Comparison of ENCODE assay signal across 8 cellular contexts in the genomic region with DNA sequence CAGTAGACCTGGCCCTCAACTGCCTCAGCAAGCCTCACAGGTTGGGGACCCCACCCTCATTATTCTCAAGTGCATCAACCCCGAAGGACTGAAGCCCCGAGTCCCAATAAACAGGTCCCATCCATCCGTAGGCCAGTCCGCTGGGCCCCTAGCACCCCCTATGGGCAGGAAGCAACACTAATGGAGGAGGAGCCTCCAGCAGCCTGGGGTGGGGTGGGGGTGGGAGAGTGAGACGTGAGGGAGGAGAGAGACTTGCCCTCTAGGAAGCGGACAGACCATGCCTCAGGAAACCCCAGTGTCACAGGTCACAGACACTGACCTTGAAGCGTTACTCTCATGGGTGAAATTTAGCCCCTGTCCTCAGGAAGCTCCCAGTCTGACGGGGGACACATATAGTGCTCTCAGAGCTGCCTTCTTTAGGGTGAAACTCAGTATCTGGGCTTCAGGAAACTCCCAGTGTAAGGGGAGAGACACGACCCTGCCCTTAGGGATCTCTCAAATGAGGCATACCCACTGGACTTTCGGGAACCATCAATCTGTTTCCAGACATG.
A peak's percentile ranks its signal among the peaks of the same experiment; 100 is the strongest.
DNase-seq lines count a peak whose midpoint lies in the region; ATAC-seq and TF ChIP-seq lines count a peak whose summit lies in the region.

No MANE protein-coding gene starts in this region.

- H3K4me1 Mint-ChIP-seq in memory B cell = peaks cover 11% of the 10 kb centered on the region

- H3K4me2 ChIP-seq in MM.1S (ENCODE audit: low read depth, low read length) = no peak overlapping the region

- no peaks in the 10 kb centered on the region for H3K4me1 ChIP-seq in MM.1S (ENCODE audit: low read length)

- H3K79me2 ChIP-seq in MM.1S (ENCODE audit: low read length) = no peaks in the 10 kb centered on the region

- TF ChIP-seq CTCF in MM.1S (IDR thresholded peaks at IDR 0.05; ENCODE audit: low read length) = peak; percentile 20; the same call in 1 of the 2 replicates

- ATAC-seq in memory B cell (ENCODE audit: low read depth) (no peak), GM19452 (IDR thresholded peaks at IDR 0.05; ENCODE audit: unreplicated experiment) (no peak)

- H3K9me3 ChIP-seq in MM.1S (replicated peaks; ENCODE audit: insufficient read depth, low read length) = no peaks in the 10 kb centered on the region

- peaks cover 17% of the 10 kb centered on the region for H3K27me3 Mint-ChIP-seq in memory B cell

- H3K9ac ChIP-seq in MM.1S (ENCODE audit: low read length) = no peak overlapping the region

- no peaks in the 10 kb centered on the region for H3K9me2 ChIP-seq in MM.1S (replicated peaks; ENCODE audit: insufficient read depth, low read length)

- H3K27me3 ChIP-seq in MM.1S (replicated peaks; ENCODE audit: insufficient read depth, low read length) = 0 out of 2 replicates have a peak, but pooled peaks cover 3% of the 10 kb centered on the region

- peak overlapping the region; percentile 50 for H3K27ac Mint-ChIP-seq in memory B cell

- no peaks in the 10 kb centered on the region for H3K9me3 Mint-ChIP-seq in memory B cell

- H3F3A ChIP-seq in MM.1S (ENCODE audit: insufficient read depth, low read length) = no peaks in the 10 kb centered on the region

- H3K4me3 Mint-ChIP-seq in memory B cell = peak overlapping the region; percentile 55

- H2AFZ ChIP-seq in MM.1S (ENCODE audit: low read length) = no peak overlapping the region

- no peaks in the 10 kb centered on the region for H3K36me3 ChIP-seq in MM.1S (replicated peaks; ENCODE audit: insufficient read depth, low read length)

- H3K4me3 ChIP-seq in MM.1S (ENCODE audit: low read length) = no peak overlapping the region

- H4K20me1 ChIP-seq in MM.1S (ENCODE audit: insufficient read depth, low read length) = no peaks in the 10 kb centered on the region

- peak; percentile 38 for DNase-seq in stimulated activated CD4-positive, alpha-beta T cell treated with anti-CD3 and anti-CD28 coated beads, Interleukin-1b, Interleukin-23, amount 100 ng/mL, for 48 hours
- DNase-seq in stimulated activated CD4-positive, alpha-beta T cell treated with anti-CD3 and anti-CD28 coated beads, Interleukin-12 subunit alpha, Interleukin-12 subunit beta, amount 100 ng/mL, for 4 hours = no peak
- DNase-seq in MM.1S (no peak), astrocyte of the hippocampus (ENCODE audit: low read depth, low spot score) (peak; percentile 43), memory B cell (ENCODE audit: low spot score in 2 of 2) (no peak), hypothalamus (lab: John Stamatoyannopoulos, UW) (no peak), amygdala (lab: John Stamatoyannopoulos, UW) (no peak)

- H3K36me3 Mint-ChIP-seq in memory B cell = no peaks in the 10 kb centered on the region

- H3K27ac ChIP-seq in MM.1S (ENCODE audit: low read length) = no peak overlapping the region

Comparison
In these comparisons a context has a peak if more than half of its experiments do, and no peak if none do; other contexts are left out.
1. DNase-seq: peak in stimulated activated CD4-positive, alpha-beta T cell treated with anti-CD3 and anti-CD28 coated beads, Interleukin-1b, Interleukin-23, amount 100 ng/mL, for 48 hours (single experiment) and astrocyte of the hippocampus (single experiment); none in stimulated activated CD4-positive, alpha-beta T cell treated with anti-CD3 and anti-CD28 coated beads, Interleukin-12 subunit alpha, Interleukin-12 subunit beta, amount 100 ng/mL, for 4 hours (single experiment), MM.1S (single experiment), memory B cell (0 of 2), hypothalamus (0 of 51) and amygdala (0 of 56).